ENCODE assay signal across 21 cellular contexts in genomic region chr16:89013111-89013510, GRCh38. TPM values are rescaled to one million over a fixed set of nuclear protein-coding genes. Genes with fewer than 3 reads are reported as not detected.
"Had no signal": no experiment of that assay in that cellular context is flagged by ENCODE, and none has a peak within 500 bp of the region (broad histone marks: within the 10 kb centered on the region; RNA-seq: fewer than 3 reads in every experiment).

No MANE protein-coding gene starts in this region.

- H3K4me3 Mint-ChIP-seq: activated B cell treated with CpG ODN at 0.5 μM for 24 hours; activated T-cell treated with anti-CD3 and anti-CD28 coated beads, Interleukin-2, amount 50 U/mL, for 72 hours; naive thymus-derived CD4-positive, alpha-beta T cell; neural progenitor cell had no signal

- DNase-seq: activated B cell treated with CpG ODN at 0.5 μM for 24 hours; activated CD4-positive, alpha-beta T cell treated with anti-CD3 and anti-CD28 coated beads, Interleukin-2, amount 50 U/mL, for 1 hour; activated naive CD4-positive, alpha-beta T cell; activated T-cell treated with anti-CD3 and anti-CD28 coated beads for 4 hours; activated T-cell treated with anti-CD3 and anti-CD28 coated beads, Interleukin-2, amount 50 U/mL, for 72 hours; colonic mucosa; effector memory CD4-positive, alpha-beta T cell; erythroblast; gastrocnemius medialis; glutamatergic neuron; hippocampal formation; midbrain; naive thymus-derived CD4-positive, alpha-beta T cell; stimulated activated CD4-positive, alpha-beta T cell treated with anti-CD3 and anti-CD28 coated beads, Interleukin-15, amount 100 ng/mL, for 24 hours; stimulated activated CD4-positive, alpha-beta T cell treated with anti-CD3 and anti-CD28 coated beads, Interleukin-2, amount 100 ng/mL, for 24 hours; stimulated activated naive CD4-positive, alpha-beta T cell; T-helper 2 cell had no signal

- H3K27ac Mint-ChIP-seq: activated B cell treated with CpG ODN at 0.5 μM for 24 hours; activated T-cell treated with anti-CD3 and anti-CD28 coated beads, Interleukin-2, amount 50 U/mL, for 72 hours; naive thymus-derived CD4-positive, alpha-beta T cell; neural progenitor cell had no signal

- ATAC-seq: activated naive CD4-positive, alpha-beta T cell treated with anti-CD3 and anti-CD28 coated beads, Interleukin-2, amount 50 U/mL, for 72 hours; activated T-cell treated with anti-CD3 and anti-CD28 coated beads, Interleukin-2, amount 50 U/mL, for 72 hours; gastrocnemius medialis; naive thymus-derived CD4-positive, alpha-beta T cell had no signal

- H3K9me3 Mint-ChIP-seq: activated B cell treated with CpG ODN at 0.5 μM for 24 hours had no signal

- H3K36me3 Mint-ChIP-seq: activated naive CD4-positive, alpha-beta T cell treated with anti-CD3 and anti-CD28 coated beads, Interleukin-2, amount 50 U/mL, for 72 hours; neural progenitor cell had no signal

- H3K4me1 Mint-ChIP-seq: activated B cell treated with CpG ODN at 0.5 μM for 24 hours had no signal

RNA-seq across cellular contexts. Expression of gene CBFA2T3, which starts 36.1 kb away (rescaled TPM):
- total RNA-seq: dermis microvascular lymphatic vessel endothelial cell, renal cortical epithelial cell had no signal
